In the genomic region with DNA sequence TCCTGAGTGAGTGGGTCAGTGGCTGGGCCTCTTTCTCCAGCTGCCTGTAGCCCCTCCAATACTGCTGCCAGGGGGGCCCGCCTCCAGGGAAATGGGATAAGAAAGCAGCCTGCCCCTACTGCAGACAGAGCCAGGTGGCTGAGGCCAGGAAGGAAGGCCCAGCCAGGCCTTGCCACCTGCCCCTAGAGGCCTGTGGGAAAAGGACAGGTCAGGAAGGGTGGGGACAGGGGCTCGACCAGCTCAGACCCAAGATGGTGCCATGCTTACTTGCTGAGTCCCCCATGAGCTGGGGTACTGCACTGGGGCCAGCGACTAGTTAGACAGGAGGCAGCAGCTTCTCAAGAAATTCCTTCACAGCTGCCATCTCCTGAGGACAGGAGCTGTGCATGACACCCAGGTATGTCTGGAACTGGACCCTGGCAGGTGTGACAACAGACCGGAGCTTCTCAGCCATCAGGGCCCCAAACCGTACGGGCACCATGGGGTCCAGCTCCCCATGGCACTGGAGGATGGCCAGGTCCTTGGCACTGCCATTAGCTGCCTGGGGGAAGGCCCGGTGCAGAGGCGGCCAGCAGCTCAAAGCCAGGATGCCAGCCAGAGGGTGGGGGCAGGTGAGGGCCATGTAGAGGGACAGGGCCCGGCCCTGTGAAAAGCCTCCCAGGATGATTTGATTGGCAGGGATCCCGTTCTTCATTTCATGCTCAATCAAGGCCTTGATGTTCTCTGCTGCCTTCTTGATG, we compare ENCODE assay signal across 2 cellular contexts.
TF ChIP-seq lines count a peak whose summit lies in the region.
"Not testable (repeated sequence)": the region's sequence is repeated elsewhere in the genome, so short reads cannot be mapped to it uniquely, and the experiment has no call there.

No MANE protein-coding gene starts in this region.

TF ChIP-seq in HEK293, 187 proteins besides CTCF, POLR2A, EP300 and RAD21:
- TF ChIP-seq ZBTB26 (tag by site-specific recombination; optimal IDR thresholded peaks at IDR 0.05) = peak; percentile 2

TF ChIP-seq in K562, 482 proteins besides CTCF, POLR2A, EP300 and RAD21:
- TF ChIP-seq RBFOX2 (IDR thresholded peaks at IDR 0.05; ENCODE audit: low read depth, low read length) (peak; percentile 45; the same call in 1 of the 2 replicates), DMBX1 (CRISPR knock-in tag; IDR thresholded peaks at IDR 0.05; ENCODE audit: borderline replicate concordance) (peak; percentile 23; the same call in 1 of the 2 replicates), GABPB1 (CRISPR knock-in tag; IDR thresholded peaks at IDR 0.05) (0 out of 2 replicates have a peak, but pooled peaks have one; percentile 4), MAZ (CRISPR knock-in tag; conservative IDR thresholded peaks at IDR 0.05 in 1 of 2, IDR thresholded peaks at IDR 0.05 in 1 of 2) (0 out of 4 replicates have a peak, but pooled peaks of 1 of the 2 experiments have one; percentile 24), TFAP4 (CRISPR knock-in tag; IDR thresholded peaks at IDR 0.05; ENCODE audit: borderline replicate concordance) (0 out of 2 replicates have a peak, but pooled peaks have one; percentile 8), NR2C2 (tag; IDR thresholded peaks at IDR 0.05) (0 out of 2 replicates have a peak, but pooled peaks have one; percentile 18), LCOR (CRISPR knock-in tag; IDR thresholded peaks at IDR 0.05) (0 out of 2 replicates have a peak, but pooled peaks have one; percentile 17), ZFX (CRISPR knock-in tag; IDR thresholded peaks at IDR 0.05) (peak; percentile 68), BRCA1 (CRISPR knock-in tag; IDR thresholded peaks at IDR 0.05) (peak; percentile 44; the same call in 1 of the 2 replicates), CREB1 (CRISPR knock-in tag; IDR thresholded peaks at IDR 0.05) (0 out of 2 replicates have a peak, but pooled peaks have one; percentile 36)
- TF ChIP-seq NR2C2 (CRISPR knock-in tag; IDR thresholded peaks at IDR 0.05); BRCA1 (IDR thresholded peaks at IDR 0.05); CREB1 (IDR thresholded peaks at IDR 0.05): not testable (repeated sequence)
- TF ChIP-seq, protein P1, sequence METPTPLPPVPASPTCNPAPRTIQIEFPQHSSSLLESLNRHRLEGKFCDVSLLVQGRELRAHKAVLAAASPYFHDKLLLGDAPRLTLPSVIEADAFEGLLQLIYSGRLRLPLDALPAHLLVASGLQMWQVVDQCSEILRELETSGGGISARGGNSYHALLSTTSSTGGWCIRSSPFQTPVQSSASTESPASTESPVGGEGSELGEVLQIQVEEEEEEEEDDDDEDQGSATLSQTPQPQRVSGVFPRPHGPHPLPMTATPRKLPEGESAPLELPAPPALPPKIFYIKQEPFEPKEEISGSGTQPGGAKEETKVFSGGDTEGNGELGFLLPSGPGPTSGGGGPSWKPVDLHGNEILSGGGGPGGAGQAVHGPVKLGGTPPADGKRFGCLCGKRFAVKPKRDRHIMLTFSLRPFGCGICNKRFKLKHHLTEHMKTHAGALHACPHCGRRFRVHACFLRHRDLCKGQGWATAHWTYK (CRISPR knock-in tag; IDR thresholded peaks at IDR 0.05) = peak; percentile 54; the same call in 1 of the 2 replicates
- TF ChIP-seq, protein P2, sequence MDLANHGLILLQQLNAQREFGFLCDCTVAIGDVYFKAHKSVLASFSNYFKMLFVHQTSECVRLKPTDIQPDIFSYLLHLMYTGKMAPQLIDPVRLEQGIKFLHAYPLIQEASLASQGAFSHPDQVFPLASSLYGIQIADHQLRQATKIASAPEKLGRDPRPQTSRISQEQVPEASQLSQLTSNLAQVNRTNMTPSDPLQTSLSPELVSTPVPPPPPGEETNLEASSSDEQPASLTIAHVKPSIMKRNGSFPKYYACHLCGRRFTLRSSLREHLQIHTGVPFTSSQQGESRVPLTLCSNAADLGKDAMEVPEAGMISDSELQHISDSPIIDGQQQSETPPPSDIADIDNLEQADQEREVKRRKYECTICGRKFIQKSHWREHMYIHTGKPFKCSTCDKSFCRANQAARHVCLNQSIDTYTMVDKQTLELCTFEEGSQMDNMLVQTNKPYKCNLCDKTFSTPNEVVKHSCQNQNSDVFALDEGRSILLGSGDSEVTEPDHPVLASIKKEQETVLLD (IDR thresholded peaks at IDR 0.05) = 0 out of 2 replicates have a peak, but pooled peaks have one; percentile 4
- TF ChIP-seq, protein P3, sequence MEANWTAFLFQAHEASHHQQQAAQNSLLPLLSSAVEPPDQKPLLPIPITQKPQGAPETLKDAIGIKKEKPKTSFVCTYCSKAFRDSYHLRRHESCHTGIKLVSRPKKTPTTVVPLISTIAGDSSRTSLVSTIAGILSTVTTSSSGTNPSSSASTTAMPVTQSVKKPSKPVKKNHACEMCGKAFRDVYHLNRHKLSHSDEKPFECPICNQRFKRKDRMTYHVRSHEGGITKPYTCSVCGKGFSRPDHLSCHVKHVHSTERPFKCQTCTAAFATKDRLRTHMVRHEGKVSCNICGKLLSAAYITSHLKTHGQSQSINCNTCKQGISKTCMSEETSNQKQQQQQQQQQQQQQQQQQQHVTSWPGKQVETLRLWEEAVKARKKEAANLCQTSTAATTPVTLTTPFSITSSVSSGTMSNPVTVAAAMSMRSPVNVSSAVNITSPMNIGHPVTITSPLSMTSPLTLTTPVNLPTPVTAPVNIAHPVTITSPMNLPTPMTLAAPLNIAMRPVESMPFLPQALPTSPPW (CRISPR knock-in tag; IDR thresholded peaks at IDR 0.05) = 0 out of 2 replicates have a peak, but pooled peaks have one; percentile 10
